1 cellular context compared by ENCODE assay signal in genomic region chr21:36060159-36060921, GRCh38.
TF ChIP-seq lines count a peak whose summit lies in the region.

Gene SETD4, minus strand, starts transcription at chr21:36060526. Its CDS starts 1,638 bp downstream, at chr21:36058888.

TF ChIP-seq in HepG2, 621 proteins besides CTCF, POLR2A, EP300 and RAD21 (continued from another document and continues in another):
- no peak for TF ChIP-seq HNF1A (IDR thresholded peaks at IDR 0.05; ENCODE audit: low read depth)
- TF ChIP-seq HNF1A (CRISPR knock-in tag; IDR thresholded peaks at IDR 0.05; ENCODE audit: borderline replicate concordance): peak; percentile 33; the same call in 1 of the 2 replicates
- no peak for TF ChIP-seq ZNF513 (CRISPR knock-in tag; conservative IDR thresholded peaks at IDR 0.05)
- 0 out of 2 replicates have a peak, but pooled peaks have one; percentile 54 for TF ChIP-seq SAFB2 (CRISPR knock-in tag; IDR thresholded peaks at IDR 0.05; ENCODE audit: borderline replicate concordance, low read depth)
- no peak for TF ChIP-seq GLMP (CRISPR knock-in tag; IDR thresholded peaks at IDR 0.05; ENCODE audit: borderline replicate concordance)
- 0 out of 2 replicates have a peak, but pooled peaks have one; percentile 4 for TF ChIP-seq ZNF740 (CRISPR knock-in tag; IDR thresholded peaks at IDR 0.05)
- TF ChIP-seq ZIK1 (CRISPR knock-in tag; IDR thresholded peaks at IDR 0.05; ENCODE audit: borderline replicate concordance, low read depth): no peak
- no peak for TF ChIP-seq PCBP1 (IDR thresholded peaks at IDR 0.05; ENCODE audit: borderline replicate concordance, low read depth, low read length)
- TF ChIP-seq ATF7-NPFF (CRISPR knock-in tag; IDR thresholded peaks at IDR 0.05; ENCODE audit: low read depth): no peak
- no peak for TF ChIP-seq ATF6 (CRISPR knock-in tag; conservative IDR thresholded peaks at IDR 0.05)
- no peak for TF ChIP-seq CENPT (CRISPR knock-in tag; IDR thresholded peaks at IDR 0.05; ENCODE audit: low read depth)
- no peak for TF ChIP-seq BCLAF1 (IDR thresholded peaks at IDR 0.05)
- TF ChIP-seq ONECUT2 (CRISPR knock-in tag; IDR thresholded peaks at IDR 0.05): no peak
- TF ChIP-seq U2AF1 (optimal IDR thresholded peaks at IDR 0.05; ENCODE audit: low read depth, low read length): no peak
- TF ChIP-seq ZNF841 (CRISPR knock-in tag; IDR thresholded peaks at IDR 0.05; ENCODE audit: borderline replicate concordance): no peak
- TF ChIP-seq FOXP4 (CRISPR knock-in tag; IDR thresholded peaks at IDR 0.05): peak; percentile 39; the same call in 1 of the 2 replicates
- no peak for TF ChIP-seq CBX1 (IDR thresholded peaks at IDR 0.05; ENCODE audit: low read depth)
- TF ChIP-seq DNMT3B (CRISPR knock-in tag; conservative IDR thresholded peaks at IDR 0.05): peak; percentile 41; the same call in 1 of the 2 replicates
- TF ChIP-seq RXRB (CRISPR knock-in tag; IDR thresholded peaks at IDR 0.05; ENCODE audit: borderline replicate concordance): peak; percentile 10; the same call in 1 of the 2 replicates
- TF ChIP-seq ZMAT3 (CRISPR knock-in tag; conservative IDR thresholded peaks at IDR 0.05): peak; percentile 84; the same call in 1 of the 2 replicates
- TF ChIP-seq ZNF432 (CRISPR knock-in tag; IDR thresholded peaks at IDR 0.05; ENCODE audit: borderline replicate concordance): no peak
- no peak for TF ChIP-seq FIP1L1 (IDR thresholded peaks at IDR 0.05; ENCODE audit: borderline replicate concordance, insufficient read depth, low read depth, low read length)
- no peak; the same call in 1 of the 2 replicates for TF ChIP-seq ZNF788 (CRISPR knock-in tag; IDR thresholded peaks at IDR 0.05; ENCODE audit: borderline replicate concordance)
- no peak for TF ChIP-seq HNF4A (CRISPR knock-in tag; IDR thresholded peaks at IDR 0.05)
- 0 out of 2 replicates have a peak, but pooled peaks have one; percentile 24 for TF ChIP-seq ZBTB34 (CRISPR knock-in tag; IDR thresholded peaks at IDR 0.05)
- no peak for TF ChIP-seq ZNF136 (CRISPR knock-in tag; IDR thresholded peaks at IDR 0.05; ENCODE audit: low read depth)
- TF ChIP-seq DR1 (CRISPR knock-in tag; IDR thresholded peaks at IDR 0.05): no peak
- TF ChIP-seq TCF12 (IDR thresholded peaks at IDR 0.05): no peak
- no peak for TF ChIP-seq TCF12 (CRISPR knock-in tag; IDR thresholded peaks at IDR 0.05)
- peak; percentile 73 for TF ChIP-seq MED1 (CRISPR knock-in tag; IDR thresholded peaks at IDR 0.05)
- TF ChIP-seq MTERF4 (CRISPR knock-in tag; IDR thresholded peaks at IDR 0.05): 0 out of 2 replicates have a peak, but pooled peaks have one; percentile 21
- TF ChIP-seq IKZF4 (CRISPR knock-in tag; IDR thresholded peaks at IDR 0.05; ENCODE audit: borderline replicate concordance, low read depth, not compliant biosample characterization): no peak
- no peak for TF ChIP-seq BRF2 (CRISPR knock-in tag; IDR thresholded peaks at IDR 0.05)
- TF ChIP-seq GATA4 (IDR thresholded peaks at IDR 0.05; ENCODE audit: borderline replicate concordance, low read depth): no peak
- TF ChIP-seq SNAI1 (CRISPR knock-in tag; IDR thresholded peaks at IDR 0.05; ENCODE audit: borderline replicate concordance): 0 out of 2 replicates have a peak, but pooled peaks have one; percentile 76
- TF ChIP-seq AKAP8 (CRISPR knock-in tag; IDR thresholded peaks at IDR 0.05): no peak
- TF ChIP-seq IRX3 (CRISPR knock-in tag; IDR thresholded peaks at IDR 0.05; ENCODE audit: borderline replicate concordance, low read depth): no peak; the same call in 1 of the 2 replicates
- no peak for TF ChIP-seq FOXO1 (CRISPR knock-in tag; IDR thresholded peaks at IDR 0.05)
- no peak for TF ChIP-seq JDP2 (CRISPR knock-in tag; IDR thresholded peaks at IDR 0.05; ENCODE audit: borderline replicate concordance)
